10 cellular contexts compared by ENCODE assay signal in genomic region chr1:51313961-51314777, GRCh38. TPM values are rescaled to one million over a fixed set of nuclear protein-coding genes. Genes with fewer than 3 reads are reported as not detected.
DNase-seq lines count a peak whose midpoint lies in the region; ATAC-seq, FAIRE-seq and TF ChIP-seq lines count a peak whose summit lies in the region.
"Had no signal": no experiment of that assay in that cellular context is flagged by ENCODE, and none has a peak within 500 bp of the region (broad histone marks: within the 10 kb centered on the region; RNA-seq: fewer than 3 reads in every experiment).

No MANE protein-coding gene starts in this region.

- no peak for TF ChIP-seq RAD21 in A549 (conservative IDR thresholded peaks at IDR 0.05 in 1 of 2, IDR thresholded peaks at IDR 0.05 in 1 of 2)
- TF ChIP-seq RAD21 in liver (IDR thresholded peaks at IDR 0.05) = peak in 1 of 2 donors; percentile 19

- TF ChIP-seq CTCF in A549 (IDR thresholded peaks at IDR 0.05) = no peak
- TF ChIP-seq CTCF in HEK293 (tag by site-specific recombination; IDR thresholded peaks at IDR 0.05) = no peak
- TF ChIP-seq CTCF in liver (IDR thresholded peaks at IDR 0.05; ENCODE audit: low read depth, low read length, missing input control) = no peak
- no peak for TF ChIP-seq CTCF in sigmoid colon (IDR thresholded peaks at IDR 0.05)

- 44% methylated on average over 9 of the region's 12 CpGs for WGBS in A549 (ENCODE audit: missing lambda C conversion rate)
- WGBS in liver = 67% methylated on average over 12 of the region's 12 CpGs
- WGBS in sigmoid colon, 2 donors = 18 to 48% methylated on average over 12 of the region's 12 CpGs

- FAIRE-seq in A549 (lab: Jason Lieb, UNC) = no peak
- FAIRE-seq: G401.6 had no signal

- ATAC-seq in A549 (peak; percentile 58 to 69), GM18517 (IDR thresholded peaks at IDR 0.05; ENCODE audit: unreplicated experiment) (no peak)

- POLR2A ChIA-PET in A549 (lab: Yijun Ruan, JAX) (interaction anchor here (0.6 kb wide), 1 partner anchor 339 kb away, joined by 3 read pairs; no protein-coding TSS in a partner anchor), HEK293 (lab: Yijun Ruan, JAX) (no interaction called here)

- H3K4me3 ChIP-seq in A549 = no peak overlapping the region
- H3K4me3 ChIP-seq in HEK293 (ENCODE audit: low read depth, low read length) = no peak overlapping the region
- H3K4me3 ChIP-seq in liver (ENCODE audit: low read depth in 1 of 3, low read length in 3 of 3) = no peak overlapping the region
- no peak overlapping the region for H3K4me3 ChIP-seq in sigmoid colon
- H3K4me3 ChIP-seq: esophagus muscularis mucosa had no signal

- peaks cover 31% of the 10 kb centered on the region for H3K4me1 ChIP-seq in A549
- no peaks in the 10 kb centered on the region for H3K4me1 ChIP-seq in HEK293 (ENCODE audit: control insufficient read depth, insufficient read depth, low read length)
- H3K4me1 ChIP-seq in liver (ENCODE audit: control insufficient read depth in 4 of 4, insufficient read depth in 4 of 4, low read length in 3 of 4) = peaks cover 0 to 11% (median 0%) of the 10 kb centered on the region in 4 donors
- H3K4me1 ChIP-seq in sigmoid colon = peaks cover 0 to 7% (median 0%) of the 10 kb centered on the region in 4 donors

- no peak for TF ChIP-seq EP300 in A549 (IDR thresholded peaks at IDR 0.05)
- no peak for TF ChIP-seq EP300 in sigmoid colon (IDR thresholded peaks at IDR 0.05)

- H3K27ac ChIP-seq in A549 = peak overlapping the region; percentile 81 to 87
- no peak overlapping the region for H3K27ac ChIP-seq in HEK293 (ENCODE audit: extremely low read depth, low read depth, low read length)
- H3K27ac ChIP-seq in liver (ENCODE audit: low read depth in 1 of 2, low read length in 2 of 2) = peak overlapping the region; percentile 47 to 60
- H3K27ac ChIP-seq in sigmoid colon = peak overlapping the region in 2 of 4 donors; percentile 3 to 8
- H3K27ac ChIP-seq: esophagus muscularis mucosa had no signal

- no peaks in the 10 kb centered on the region for H3K27me3 ChIP-seq in liver (ENCODE audit: control insufficient read depth in 4 of 4, insufficient read depth in 4 of 4, low read length in 3 of 4)
- H3K27me3 ChIP-seq in sigmoid colon = no peaks in the 10 kb centered on the region
- H3K27me3 ChIP-seq: esophagus muscularis mucosa had no signal

- intact Hi-C loops in sigmoid colon (cut with DNase I) = no loop called here

- CTCF ChIA-PET in A549 (lab: Yijun Ruan, JAX) = interaction anchor here (3.5 kb wide), 1 partner anchor 17 kb away, joined by 11 read pairs; no protein-coding TSS in a partner anchor
- CTCF ChIA-PET in HEK293 (lab: Yijun Ruan, JAX) = interaction anchor here (0.6 to 2.6 kb wide), 3 partner anchors 18 to 540 kb away, joined by 3 to 13 read pairs (median 4); no protein-coding TSS in a partner anchor

- DNase-seq in A549 (ENCODE audit: low read depth in 1 of 2, low spot score in 1 of 2) = peak; percentile 32 to 53
- DNase-seq in astrocyte of the hippocampus (ENCODE audit: low read depth, low spot score) = peak; percentile 86
- no peak for DNase-seq in cerebellar nuclear complex (lab: John Stamatoyannopoulos, UW)
- no peak for DNase-seq in NCI-H2227 (lab: John Stamatoyannopoulos, UW; ENCODE audit: unreplicated experiment)
- DNase-seq in sigmoid colon = no peak

- no peak overlapping the region for H3K9ac ChIP-seq in liver (ENCODE audit: low read depth in 1 of 2, low read length in 2 of 2)

- peaks cover 0 to 49% of the 10 kb centered on the region in 2 experiments; a peak in 1 of 3 replicates for H3K36me3 ChIP-seq in HEK293 (ENCODE audit: control insufficient read depth in 2 of 2, insufficient read depth in 1 of 2, low read length in 2 of 2)
- no peaks in the 10 kb centered on the region for H3K36me3 ChIP-seq in liver (ENCODE audit: control insufficient read depth in 4 of 4, insufficient read depth in 3 of 4, low read depth in 1 of 4, low read length in 3 of 4)
- no peaks in the 10 kb centered on the region for H3K36me3 ChIP-seq in sigmoid colon
- H3K36me3 ChIP-seq: esophagus muscularis mucosa had no signal

- peak overlapping the region; percentile 61 for H3K4me2 ChIP-seq in A549

- H3K9me3 ChIP-seq in A549 (no peaks in the 10 kb centered on the region), HEK293 (ENCODE audit: control insufficient read depth, insufficient read depth, low read depth, low read length) (no peaks in the 10 kb centered on the region), liver (ENCODE audit: control insufficient read depth in 4 of 4, low read length in 3 of 4) (no peaks in the 10 kb centered on the region), sigmoid colon (no peaks in the 10 kb centered on the region)
- H3K9me3 ChIP-seq: esophagus muscularis mucosa had no signal

- no peak for TF ChIP-seq POLR2A in A549 (IDR thresholded peaks at IDR 0.05; ENCODE audit: low read length)
- TF ChIP-seq POLR2A in sigmoid colon (IDR thresholded peaks at IDR 0.05) = no peak

TF ChIP-seq in A549, 52 proteins besides CTCF, POLR2A, EP300 and RAD21 (continues in another document):
- TF ChIP-seq FOXS1 (CRISPR knock-in tag; IDR thresholded peaks at IDR 0.05) = no peak
- TF ChIP-seq HOXA7 (CRISPR knock-in tag; IDR thresholded peaks at IDR 0.05) = no peak
- TF ChIP-seq PBX3 (IDR thresholded peaks at IDR 0.05) = no peak
- TF ChIP-seq HDAC2 (IDR thresholded peaks at IDR 0.05) = no peak

TF ChIP-seq in HEK293, 187 proteins besides CTCF, POLR2A, EP300 and RAD21:
- TF ChIP-seq SCRT2 (tag by site-specific recombination; IDR thresholded peaks at IDR 0.05) = 0 out of 2 replicates have a peak, but pooled peaks have one; percentile 43
- 0 out of 2 replicates have a peak, but pooled peaks have one; percentile 50 for TF ChIP-seq ZNF10 (tag by site-specific recombination; IDR thresholded peaks at IDR 0.05)
- no peak for TF ChIP-seq ZBTB26 (tag by site-specific recombination; optimal IDR thresholded peaks at IDR 0.05)
- no peak for TF ChIP-seq KLF8 (tag by site-specific recombination; IDR thresholded peaks at IDR 0.05)
- no peak for TF ChIP-seq ZSCAN4 (tag by site-specific recombination; IDR thresholded peaks at IDR 0.05)

TF ChIP-seq in liver, 16 proteins besides CTCF, POLR2A, EP300 and RAD21 (continues in another document):
- no peak for TF ChIP-seq FOXA2 (IDR thresholded peaks at IDR 0.05)
- no peak for TF ChIP-seq ZBTB33 (IDR thresholded peaks at IDR 0.05)
- TF ChIP-seq GABPA (IDR thresholded peaks at IDR 0.05 in 1 of 2, conservative IDR thresholded peaks at IDR 0.05 in 1 of 2) = peak in 1 of 2 donors; percentile 33
- TF ChIP-seq EGR1 (IDR thresholded peaks at IDR 0.05; ENCODE audit: low read depth in 2 of 2) = peak in 1 of 2 donors; percentile 39
- peak; percentile 17 to 59 for TF ChIP-seq JUND (IDR thresholded peaks at IDR 0.05)
- no peak for TF ChIP-seq MAX (IDR thresholded peaks at IDR 0.05)
- no peak for TF ChIP-seq ATF3 (IDR thresholded peaks at IDR 0.05)
- no peak for TF ChIP-seq YY1 (IDR thresholded peaks at IDR 0.05)
- peak; percentile 31 to 55 for TF ChIP-seq HNF4A (conservative IDR thresholded peaks at IDR 0.05)
- no peak for TF ChIP-seq TAF1 (conservative IDR thresholded peaks at IDR 0.05)
- peak in 1 of 2 donors; percentile 47 for TF ChIP-seq RXRA (IDR thresholded peaks at IDR 0.05)
- TF ChIP-seq NR2F2 (IDR thresholded peaks at IDR 0.05) = no peak
- TF ChIP-seq SP1 (IDR thresholded peaks at IDR 0.05) = peak; percentile 58
- TF ChIP-seq FOXA1 (IDR thresholded peaks at IDR 0.05) = no peak

RNA-seq across cellular contexts. Expression of gene TTC39A, which starts 16.2 kb away (rescaled TPM):
- polyA plus RNA-seq in A549 (2011; rRNA removed) (6.2 TPM in 2 replicates), A549 (2017; fragmentation: RNase III; extraction: RNeasy Plus Mini Kit Qiagen cat#74134 plus additional on column Dnase treatment) (1.4 to 2.0 TPM (median 1.7 TPM) in 3 replicates), liver (1 to 10 TPM in 1 of 2 donors, under 1 TPM in 1; 0.32 to 1.9 TPM), sigmoid colon (10 to 100 TPM; 31.2 to 71.7 (median 65.5) TPM)
- 1.6 and 2.0 TPM in 2 replicates for polyA plus RNA-seq in A549 (2012; cell fraction: cytosol; rRNA removed)
- 1.4 and 1.7 TPM in 2 replicates for polyA plus RNA-seq in A549 (2012; cell fraction: nucleus; rRNA removed)
- polyA minus RNA-seq in A549 (2011; rRNA and poly(A)+ RNA removed) = 9.5 and 11.5 TPM in 2 replicates
- total RNA-seq in liver (1 to 10 TPM; 1.3 to 1.6 TPM), sigmoid colon (1 to 10 TPM in 1 of 4 donors, under 1 TPM in 2, not detected in 1; under 0.01 to 1.4 (median 0.14) TPM)

Comparison
In these comparisons a context has a peak if more than half of its experiments do, and no peak if none do; other contexts are left out.
1. DNase-seq: peak in A549 (2 of 2) and astrocyte of the hippocampus (single experiment); none in cerebellar nuclear complex (0 of 2), NCI-H2227 (single experiment) and sigmoid colon (single experiment).
2. RNA of gene TTC39A, which starts 16.2 kb away (polyA plus RNA-seq): 31.2 to 71.7 TPM in sigmoid colon; 1.4 to 6.2 TPM in A549 and 0.32 to 1.9 TPM in liver; every median in the first group is over 4 times any median in the second.